ENCODE assay signal across 1 cellular context in genomic region chr5:33793836-33794549, GRCh38.
TF ChIP-seq lines count a peak whose summit lies in the region.

No MANE protein-coding gene starts in this region.

TF ChIP-seq in HepG2, 621 proteins besides CTCF, POLR2A, EP300 and RAD21:
- TF ChIP-seq, protein P1, sequence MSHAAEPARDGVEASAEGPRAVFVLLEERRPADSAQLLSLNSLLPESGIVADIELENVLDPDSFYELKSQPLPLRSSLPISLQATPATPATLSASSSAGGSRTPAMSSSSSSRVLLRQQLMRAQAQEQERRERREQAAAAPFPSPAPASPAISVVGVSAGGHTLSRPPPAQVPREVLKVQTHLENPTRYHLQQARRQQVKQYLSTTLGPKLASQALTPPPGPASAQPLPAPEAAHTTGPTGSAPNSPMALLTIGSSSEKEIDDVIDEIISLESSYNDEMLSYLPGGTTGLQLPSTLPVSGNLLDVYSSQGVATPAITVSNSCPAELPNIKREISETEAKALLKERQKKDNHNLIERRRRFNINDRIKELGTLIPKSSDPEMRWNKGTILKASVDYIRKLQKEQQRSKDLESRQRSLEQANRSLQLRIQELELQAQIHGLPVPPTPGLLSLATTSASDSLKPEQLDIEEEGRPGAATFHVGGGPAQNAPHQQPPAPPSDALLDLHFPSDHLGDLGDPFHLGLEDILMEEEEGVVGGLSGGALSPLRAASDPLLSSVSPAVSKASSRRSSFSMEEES (CRISPR knock-in tag; IDR thresholded peaks at IDR 0.05): no peak
- TF ChIP-seq KLF16 (CRISPR knock-in tag; IDR thresholded peaks at IDR 0.05) (no peak), SKI (IDR thresholded peaks at IDR 0.05; ENCODE audit: partially characterized antibody) (no peak), MEIS2 (CRISPR knock-in tag; IDR thresholded peaks at IDR 0.05) (no peak), CEBPB (IDR thresholded peaks at IDR 0.05; ENCODE audit: borderline replicate concordance, low read depth, low read length) (0 out of 2 replicates have a peak, but pooled peaks have one; percentile 56), ZBTB46 (CRISPR knock-in tag; IDR thresholded peaks at IDR 0.05; ENCODE audit: borderline replicate concordance) (no peak)
